ENCODE assay signal across 18 cellular contexts in genomic region chr2:147558620-147559019, GRCh38.
"Had no signal": no experiment of that assay in that cellular context is flagged by ENCODE, and none has a peak within 500 bp of the region (broad histone marks: within the 10 kb centered on the region; RNA-seq: fewer than 3 reads in every experiment).

No MANE protein-coding gene starts in this region.

- H3K27ac ChIP-seq: brain microvascular endothelial cell, hepatocyte, right atrium auricular region, spleen had no signal

- H3K4me1 ChIP-seq: spleen had no signal

- H3K27me3 ChIP-seq: brain microvascular endothelial cell, hepatocyte, right atrium auricular region, spleen had no signal

- H3K79me2 ChIP-seq: hepatocyte had no signal

- H2AFZ ChIP-seq: hepatocyte had no signal

- H3K36me3 ChIP-seq: brain microvascular endothelial cell, right atrium auricular region, spleen had no signal

- H3K9me3 ChIP-seq: right atrium auricular region, spleen had no signal

- DNase-seq: activated CD4-positive, alpha-beta T cell treated with anti-CD3 and anti-CD28 coated beads, Interleukin-2, amount 50 U/mL, for 48 hours; activated CD8-positive, alpha-beta memory T cell treated with anti-CD3 and anti-CD28 coated beads, Interleukin-2, amount 10 ng/mL, durations not matched to agents 7 days and 5 days; activated effector memory CD4-positive, alpha-beta T cell treated with anti-CD3 and anti-CD28 coated beads, Interleukin-2, amount 50 U/mL, for 16 hours; activated T-cell treated with anti-CD3 and anti-CD28 coated beads, Interleukin-2, amount 50 U/mL, for 4 hours; brain microvascular endothelial cell; endodermal cell; erythroblast; midbrain; naive B cell; posterior cingulate gyrus; spleen; stimulated activated CD4-positive, alpha-beta T cell treated with anti-CD3 and anti-CD28 coated beads, Interleukin-2, amount 100 ng/mL, for 24 hours; stimulated activated naive B cell treated with anti-CD40 and anti-IgM and Interleukin-4, amounts not matched to agents 10 μg/mL and 1 μg/mL and 100 μg/mL, for 72 hours; trophoblast cell had no signal

- H3K4me3 ChIP-seq: hepatocyte, lung, right atrium auricular region, spleen had no signal

- H3K4me2 ChIP-seq: hepatocyte had no signal

- ATAC-seq: activated CD8-positive, alpha-beta memory T cell treated with anti-CD3 and anti-CD28 coated beads, Interleukin-2, amount 10 ng/mL, durations not matched to agents 7 days and 5 days; activated naive CD4-positive, alpha-beta T cell treated with anti-CD3 and anti-CD28 coated beads, Interleukin-2, amount 50 U/mL, for 72 hours; activated T-cell treated with anti-CD3 and anti-CD28 coated beads, Interleukin-2, amount 50 U/mL, for 4 hours; stimulated activated naive B cell treated with anti-CD40 and anti-IgM and Interleukin-4, amounts not matched to agents 10 μg/mL and 1 μg/mL and 100 μg/mL, for 72 hours had no signal
